Comparison of ENCODE assay signal across 8 cellular contexts in genomic region chr7:44145419-44145968, GRCh38. TPM values are rescaled to one million over a fixed set of nuclear protein-coding genes. Genes with fewer than 3 reads are reported as not detected.
A peak's percentile ranks its signal among the peaks of the same experiment; 100 is the strongest.
DNase-seq lines count a peak whose midpoint lies in the region; ATAC-seq and TF ChIP-seq lines count a peak whose summit lies in the region.

No MANE protein-coding gene starts in this region.

- H3K27ac Mint-ChIP-seq in activated naive CD8-positive, alpha-beta T cell treated with anti-CD3 and anti-CD28 coated beads for 36 hours, result peak overlapping the region; percentile 87

- no peak for ATAC-seq in HG03139 (IDR thresholded peaks at IDR 0.05; ENCODE audit: unreplicated experiment)

- H3K4me1 Mint-ChIP-seq in activated naive CD8-positive, alpha-beta T cell treated with anti-CD3 and anti-CD28 coated beads for 36 hours, result peaks cover 9% of the 10 kb centered on the region

- H3K4me1 ChIP-seq in Peyer's patch, result peaks cover 0 to 15% (median 5%) of the 10 kb centered on the region in 4 donors

- H3K9me3 ChIP-seq in Peyer's patch (no peaks in the 10 kb centered on the region), iPS-18c (ENCODE audit: control insufficient read depth, insufficient read depth, low read length) (peaks cover 5% of the 10 kb centered on the region)

- no peak for TF ChIP-seq POLR2A in Peyer's patch (IDR thresholded peaks at IDR 0.05)

- H3K4me3 Mint-ChIP-seq in activated naive CD8-positive, alpha-beta T cell treated with anti-CD3 and anti-CD28 coated beads for 36 hours, result peak overlapping the region; percentile 76

- H3K4me3 ChIP-seq in Peyer's patch (peak overlapping the region; percentile 39 to 52 (median 48)), iPS-18c (ENCODE audit: insufficient read depth, low read depth, low read length) (peak overlapping the region; percentile 64)

- H3K36me3 ChIP-seq in Peyer's patch, result no peaks in the 10 kb centered on the region

- H3K27me3 Mint-ChIP-seq in activated naive CD8-positive, alpha-beta T cell treated with anti-CD3 and anti-CD28 coated beads for 36 hours, result peaks cover 3% of the 10 kb centered on the region

- DNase-seq in Peyer's patch (peak; percentile 24 to 55 (median 48)), cerebellar nuclear complex (lab: John Stamatoyannopoulos, UW) (no peak), NCI-H2196 (lab: John Stamatoyannopoulos, UW; ENCODE audit: unreplicated experiment) (no peak), SKM-1 (lab: John Stamatoyannopoulos, UW; ENCODE audit: unreplicated experiment) (no peak)
- peak; percentile 70 for DNase-seq in activated naive CD8-positive, alpha-beta T cell treated with anti-CD3 and anti-CD28 coated beads for 36 hours
- DNase-seq in stimulated activated CD4-positive, alpha-beta T cell treated with anti-CD3 and anti-CD28 coated beads, Interleukin-1b, Interleukin-23, amount 100 ng/mL, for 4 hours (ENCODE audit: low read depth in 2 of 2), result peak; percentile 50 to 55

- no peak for TF ChIP-seq CTCF in Peyer's patch (IDR thresholded peaks at IDR 0.05)

- no peaks in the 10 kb centered on the region for H3K9me3 Mint-ChIP-seq in activated naive CD8-positive, alpha-beta T cell treated with anti-CD3 and anti-CD28 coated beads for 36 hours

- no peak overlapping the region for H3K27ac ChIP-seq in Peyer's patch

- H3K36me3 Mint-ChIP-seq in activated naive CD8-positive, alpha-beta T cell treated with anti-CD3 and anti-CD28 coated beads for 36 hours, result no peaks in the 10 kb centered on the region

- no peaks in the 10 kb centered on the region for H3K27me3 ChIP-seq in Peyer's patch

RNA-seq across cellular contexts. Expression of gene MYL7, which starts 4.4 kb away (rescaled TPM):
- not detected for total RNA-seq in Peyer's patch
- total RNA-seq in activated naive CD8-positive, alpha-beta T cell treated with anti-CD3 and anti-CD28 coated beads for 36 hours, result not detected

RNA-seq across cellular contexts. Expression of gene POLD2, which starts 22.1 kb away (rescaled TPM):
- total RNA-seq in Peyer's patch, result 10 to 100 TPM in 3 of 4 donors, 1 to 10 TPM in 1; 7.4 to 80.9 (median 28.4) TPM
- 100 to 1,000 TPM; 287 to 296 TPM for total RNA-seq in activated naive CD8-positive, alpha-beta T cell treated with anti-CD3 and anti-CD28 coated beads for 36 hours

RNA-seq across cellular contexts. Expression of gene AEBP1, which starts 41.3 kb away (rescaled TPM):
- total RNA-seq in Peyer's patch, result 100 to 1,000 TPM in 1 of 4 donors, 10 to 100 TPM in 3; 20.1 to 127 (median 58.0) TPM
- total RNA-seq in activated naive CD8-positive, alpha-beta T cell treated with anti-CD3 and anti-CD28 coated beads for 36 hours, result 10 to 100 TPM; 32.6 to 38.3 TPM

RNA-seq across cellular contexts. Expression of gene GCK, which starts 43.7 kb away (rescaled TPM):
- not detected for total RNA-seq in Peyer's patch
- total RNA-seq in activated naive CD8-positive, alpha-beta T cell treated with anti-CD3 and anti-CD28 coated beads for 36 hours, result 1 to 10 TPM; 2.5 to 3.7 TPM

RNA-seq across cellular contexts. Expression of gene YKT6, which starts 55.3 kb away (rescaled TPM):
- 10 to 100 TPM; 55.2 to 76.5 (median 67.0) TPM for total RNA-seq in Peyer's patch
- 10 to 100 TPM; 74.9 to 75.9 TPM for total RNA-seq in activated naive CD8-positive, alpha-beta T cell treated with anti-CD3 and anti-CD28 coated beads for 36 hours

Comparison
In these comparisons a context has a peak if more than half of its experiments do, and no peak if none do; other contexts are left out.
1. DNase-seq: peak in Peyer's patch (3 of 3), activated naive CD8-positive, alpha-beta T cell treated with anti-CD3 and anti-CD28 coated beads for 36 hours (single experiment) and stimulated activated CD4-positive, alpha-beta T cell treated with anti-CD3 and anti-CD28 coated beads, Interleukin-1b, Interleukin-23, amount 100 ng/mL, for 4 hours (2 of 2); none in cerebellar nuclear complex (0 of 2), NCI-H2196 (single experiment) and SKM-1 (single experiment).